Comparison of ENCODE assay signal across 13 cellular contexts in the genomic region with DNA sequence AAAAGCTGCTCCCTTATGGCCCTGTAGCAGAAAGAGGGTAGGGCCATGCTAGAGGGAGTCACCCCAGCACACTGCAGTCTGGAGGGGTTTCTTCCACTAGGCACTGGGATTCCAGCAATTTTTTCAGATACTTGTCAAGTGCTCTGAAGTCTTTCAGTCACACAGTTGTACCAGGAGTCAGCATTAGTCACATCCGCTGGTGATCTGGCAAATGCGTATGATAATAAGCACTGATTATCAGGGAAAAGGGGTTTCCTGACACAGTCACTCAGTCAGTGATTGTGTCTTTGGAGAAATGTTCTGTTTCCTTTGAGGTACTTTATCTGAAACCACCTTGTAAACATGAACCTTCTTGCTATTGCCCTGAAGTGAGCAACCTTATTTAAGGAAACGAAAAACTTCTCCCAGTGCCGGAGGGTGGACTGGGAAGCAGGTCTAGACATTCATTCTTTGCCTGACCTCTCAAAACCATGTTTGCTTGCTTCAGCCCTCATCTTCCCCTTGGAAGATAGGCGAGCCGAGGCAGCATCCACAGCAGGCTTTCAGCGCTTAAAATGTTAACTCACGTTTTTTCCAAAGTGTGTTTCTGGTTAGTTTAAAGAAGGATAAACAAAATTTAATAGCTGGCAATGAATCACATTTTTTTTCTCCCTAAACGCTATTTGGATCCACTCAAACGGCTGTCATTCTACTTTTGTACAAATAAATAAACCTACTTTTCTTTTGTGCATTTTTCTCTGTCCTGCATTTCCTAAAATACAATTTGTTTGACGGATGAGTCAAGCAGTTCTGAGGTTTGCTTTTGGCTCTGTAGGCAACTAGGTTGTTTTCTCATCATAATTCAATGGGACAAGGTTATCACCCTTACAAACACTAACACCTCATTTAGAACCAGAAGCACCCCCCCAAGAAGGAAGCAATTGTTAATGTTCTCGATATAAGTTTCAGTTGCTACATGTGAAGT.
DNase-seq lines count a peak whose midpoint lies in the region; ATAC-seq, FAIRE-seq and TF ChIP-seq lines count a peak whose summit lies in the region.
"Had no signal": no experiment of that assay in that cellular context is flagged by ENCODE, and none has a peak within 500 bp of the region (broad histone marks: within the 10 kb centered on the region; RNA-seq: fewer than 3 reads in every experiment).

No MANE protein-coding gene starts in this region.

- no peaks in the 10 kb centered on the region for H3K9me3 ChIP-seq in A549

- peak overlapping the region; percentile 7; the same call in 1 of the 3 replicates for H3K4me3 ChIP-seq in A549

- peaks cover 33% of the 10 kb centered on the region for H3K27me3 Mint-ChIP-seq in activated T-helper 17 cell treated with anti-CD3 and anti-CD28 coated beads, Interleukin-2, amount 50 U/mL, for 72 hours
- peaks cover 34 to 92% (median 43%) of the 10 kb centered on the region in 5 donors for H3K27me3 Mint-ChIP-seq in naive thymus-derived CD8-positive, alpha-beta T cell

- peak; percentile 98 for FAIRE-seq in A549 (lab: Jason Lieb, UNC)

- intact Hi-C loops in cardiac septum (cut with DNase I): no loop called here

- 5% methylated on average over 12 of the region's 12 CpGs for WGBS in A549 (ENCODE audit: missing lambda C conversion rate)

- CTCF ChIA-PET in A549 (lab: Yijun Ruan, JAX): interaction anchor here (1.0 to 3.3 kb wide), 5 partner anchors 9 to 155 kb away, joined by 3 to 14 read pairs (median 4); no protein-coding TSS in a partner anchor

- peak; percentile 89 to 97 for ATAC-seq in A549
- ATAC-seq in activated T-helper 17 cell treated with anti-CD3 and anti-CD28 coated beads, Interleukin-2, amount 50 U/mL, for 72 hours (replicated peaks): peak; percentile 29
- no peak for ATAC-seq in GM21717 (IDR thresholded peaks at IDR 0.05; ENCODE audit: unreplicated experiment)
- no peak for ATAC-seq in naive thymus-derived CD8-positive, alpha-beta T cell
- ATAC-seq: sciatic nerve had no signal

- no peak for TF ChIP-seq CTCF in A549 (IDR thresholded peaks at IDR 0.05)

- POLR2A ChIA-PET in A549 (lab: Yijun Ruan, JAX): interaction anchor here (0.5 kb wide), 1 partner anchor 78 kb away, joined by 3 read pairs; the partner anchor contains the start of gene FOXD1
- POLR2A ChIA-PET in naive thymus-derived CD8-positive, alpha-beta T cell (lab: Charles Lee): no interaction called here

- no peaks in the 10 kb centered on the region for H3K9me3 Mint-ChIP-seq in activated T-helper 17 cell treated with anti-CD3 and anti-CD28 coated beads, Interleukin-2, amount 50 U/mL, for 72 hours
- H3K9me3 Mint-ChIP-seq in naive thymus-derived CD8-positive, alpha-beta T cell: no peaks in the 10 kb centered on the region

- H3K4me3 Mint-ChIP-seq in activated T-helper 17 cell treated with anti-CD3 and anti-CD28 coated beads, Interleukin-2, amount 50 U/mL, for 72 hours: no peak overlapping the region
- no peak overlapping the region for H3K4me3 Mint-ChIP-seq in naive thymus-derived CD8-positive, alpha-beta T cell
- H3K4me3 Mint-ChIP-seq: immature natural killer cell had no signal

- H3K4me1 Mint-ChIP-seq in activated T-helper 17 cell treated with anti-CD3 and anti-CD28 coated beads, Interleukin-2, amount 50 U/mL, for 72 hours: no peaks in the 10 kb centered on the region
- H3K4me1 Mint-ChIP-seq in naive thymus-derived CD8-positive, alpha-beta T cell: no peaks in the 10 kb centered on the region
- H3K4me1 Mint-ChIP-seq: immature natural killer cell had no signal

- peak; percentile 19 to 53; a peak in 1 of 5 replicates for TF ChIP-seq EP300 in A549 (IDR thresholded peaks at IDR 0.05)

- peak; percentile 77 to 87 for DNase-seq in A549 (ENCODE audit: low read depth in 1 of 2, low spot score in 1 of 2)
- DNase-seq in HS-5 (ENCODE audit: low read depth): peak; percentile 98
- DNase-seq in hepatic stellate cell (ENCODE audit: low spot score): peak; percentile 74
- DNase-seq in naive thymus-derived CD8-positive, alpha-beta T cell: no peak
- DNase-seq in T-helper 9 cell: no peak
- DNase-seq in cardiac septum (ENCODE audit: low spot score): no peak
- DNase-seq: activated CD8-positive, alpha-beta memory T cell treated with anti-CD3 and anti-CD28 coated beads, Interleukin-2, amount 50 U/mL, for 4 hours; AML-193; immature natural killer cell; NCI-H187 treated with DMSO at 0.1 percent for 48 hours had no signal

- H3K4me1 ChIP-seq in A549: peaks cover 29% of the 10 kb centered on the region

- peak overlapping the region; percentile 67 to 83 for H3K27ac ChIP-seq in A549

- TF ChIP-seq POLR2A in A549 (IDR thresholded peaks at IDR 0.05; ENCODE audit: low read length): no peak

- no peak overlapping the region for H3K27ac Mint-ChIP-seq in activated T-helper 17 cell treated with anti-CD3 and anti-CD28 coated beads, Interleukin-2, amount 50 U/mL, for 72 hours
- H3K27ac Mint-ChIP-seq in naive thymus-derived CD8-positive, alpha-beta T cell: no peak overlapping the region
- H3K27ac Mint-ChIP-seq: immature natural killer cell had no signal

- no peak for TF ChIP-seq RAD21 in A549 (conservative IDR thresholded peaks at IDR 0.05 in 1 of 2, IDR thresholded peaks at IDR 0.05 in 1 of 2)

- H3K4me2 ChIP-seq in A549: peak overlapping the region; percentile 82

- H3K36me3 Mint-ChIP-seq in activated T-helper 17 cell treated with anti-CD3 and anti-CD28 coated beads, Interleukin-2, amount 50 U/mL, for 72 hours (ENCODE audit: low read depth): no peaks in the 10 kb centered on the region
- H3K36me3 Mint-ChIP-seq in naive thymus-derived CD8-positive, alpha-beta T cell: peaks cover 0 to 5% (median 0%) of the 10 kb centered on the region in 3 donors
- H3K36me3 Mint-ChIP-seq: immature natural killer cell had no signal

TF ChIP-seq in A549, 52 proteins besides CTCF, POLR2A, EP300 and RAD21:
- peak; percentile 80 for TF ChIP-seq FOSL2 (IDR thresholded peaks at IDR 0.05)
- peak; percentile 88 for TF ChIP-seq FOSL2 (CRISPR knock-in tag; IDR thresholded peaks at IDR 0.05)
- TF ChIP-seq CEBPB (IDR thresholded peaks at IDR 0.05): 0 out of 4 replicates have a peak, but pooled peaks of 1 of the 2 experiments have one; percentile 32
- peak in 1 of 2 experiments; percentile 22; a peak in 1 of 5 replicates for TF ChIP-seq JUN (IDR thresholded peaks at IDR 0.05)
- TF ChIP-seq ZFP36 (IDR thresholded peaks at IDR 0.05; ENCODE audit: borderline replicate concordance, partially characterized antibody): no peak
- peak; percentile 75 for TF ChIP-seq JUNB (IDR thresholded peaks at IDR 0.05)
- peak; percentile 72; the same call in 1 of the 2 replicates for TF ChIP-seq GATA3 (IDR thresholded peaks at IDR 0.05; ENCODE audit: borderline replicate concordance)
- TF ChIP-seq ATOH8 (CRISPR knock-in tag; IDR thresholded peaks at IDR 0.05; ENCODE audit: low read depth): no peak; the same call in 1 of the 2 replicates
TF ChIP-seq in A549: peak in this region for 5.

Comparison
In these comparisons a context has a peak if more than half of its experiments do, and no peak if none do; other contexts are left out.
1. ATAC-seq: peak in A549 (2 of 2) and activated T-helper 17 cell treated with anti-CD3 and anti-CD28 coated beads, Interleukin-2, amount 50 U/mL, for 72 hours (single experiment); none in GM21717 (single experiment) and naive thymus-derived CD8-positive, alpha-beta T cell (0 of 2).
2. DNase-seq: peak in A549 (2 of 2), HS-5 (single experiment) and hepatic stellate cell (single experiment); none in naive thymus-derived CD8-positive, alpha-beta T cell (0 of 10), T-helper 9 cell (single experiment) and cardiac septum (single experiment).